1 cellular context compared by ENCODE assay signal in genomic region chr6:34852406-34853085, GRCh38.
TF ChIP-seq lines count a peak whose summit lies in the region.

No MANE protein-coding gene starts in this region.

TF ChIP-seq in WTC11, 78 proteins besides CTCF, POLR2A, EP300 and RAD21 (continued from another document):
- TF ChIP-seq ZNF532 (CRISPR knock-in tag; IDR thresholded peaks at IDR 0.05; ENCODE audit: borderline replicate concordance): no peak
- TF ChIP-seq ZNF396 (CRISPR knock-in tag; IDR thresholded peaks at IDR 0.05; ENCODE audit: borderline replicate concordance): no peak
- TF ChIP-seq JUN (CRISPR knock-in tag; IDR thresholded peaks at IDR 0.05): no peak
- no peak for TF ChIP-seq ZNF416 (CRISPR knock-in tag; IDR thresholded peaks at IDR 0.05)
- TF ChIP-seq EMX1 (CRISPR knock-in tag; IDR thresholded peaks at IDR 0.05): no peak
- TF ChIP-seq ZNF232 (CRISPR knock-in tag; IDR thresholded peaks at IDR 0.05): no peak
